Comparison of ENCODE assay signal across 8 cellular contexts in genomic region chr5:1110930-1111726, GRCh38. TPM values are rescaled to one million over a fixed set of nuclear protein-coding genes. Genes with fewer than 3 reads are reported as not detected.
DNase-seq lines count a peak whose midpoint lies in the region; ATAC-seq and TF ChIP-seq lines count a peak whose summit lies in the region.

No MANE protein-coding gene starts in this region.

- TF ChIP-seq CTCF in nephron progenitor cell (IDR thresholded peaks at IDR 0.05) = no peak

- CTCF ChIA-PET in activated CD4-positive, alpha-beta T cell treated with anti-CD3 and anti-CD28 coated beads, Interleukin-2, amount 10 ng/mL, durations not matched to agents 7 days and 5 days (lab: Charles Lee) = no interaction called here

- POLR2A ChIA-PET in activated CD4-positive, alpha-beta T cell treated with anti-CD3 and anti-CD28 coated beads, Interleukin-2, amount 10 ng/mL, durations not matched to agents 7 days and 5 days (lab: Charles Lee) = no interaction called here

- H3K4me1 Mint-ChIP-seq in activated CD4-positive, alpha-beta T cell treated with anti-CD3 and anti-CD28 coated beads, Interleukin-2, amount 10 ng/mL, durations not matched to agents 7 days and 5 days = peaks cover 41% of the 10 kb centered on the region
- H3K4me1 Mint-ChIP-seq in nephron progenitor cell = peaks cover 37% of the 10 kb centered on the region

- DNase-seq in stimulated activated naive CD4-positive, alpha-beta T cell (lab: John Stamatoyannopoulos, UW) = peak in 5 of 6 experiments; percentile 15 to 33 (median 25)
- no peak for DNase-seq in stimulated activated naive CD4-positive, alpha-beta T cell treated with Interleukin-2 at 50 U/mL for 16 hours (lab: John Stamatoyannopoulos, UW)
- DNase-seq in activated CD4-positive, alpha-beta T cell treated with anti-CD3 and anti-CD28 coated beads, Interleukin-2, amount 10 ng/mL, durations not matched to agents 7 days and 5 days = peak; percentile 38
- DNase-seq in nephron progenitor cell = peak; percentile 67
- no peak for DNase-seq in germinal center (ENCODE audit: low spot score)

- H3K9me3 Mint-ChIP-seq in activated CD4-positive, alpha-beta T cell treated with anti-CD3 and anti-CD28 coated beads, Interleukin-2, amount 10 ng/mL, durations not matched to agents 7 days and 5 days = no peaks in the 10 kb centered on the region
- H3K9me3 Mint-ChIP-seq in nephron progenitor cell = no peaks in the 10 kb centered on the region

- H3K27ac Mint-ChIP-seq in activated CD4-positive, alpha-beta T cell treated with anti-CD3 and anti-CD28 coated beads, Interleukin-2, amount 10 ng/mL, durations not matched to agents 7 days and 5 days = peak overlapping the region; percentile 84
- H3K27ac Mint-ChIP-seq in nephron progenitor cell = no peak overlapping the region

- peaks cover 32% of the 10 kb centered on the region for H3K36me3 Mint-ChIP-seq in activated CD4-positive, alpha-beta T cell treated with anti-CD3 and anti-CD28 coated beads, Interleukin-2, amount 10 ng/mL, durations not matched to agents 7 days and 5 days (ENCODE audit: low read depth)
- H3K36me3 Mint-ChIP-seq in nephron progenitor cell (ENCODE audit: low read depth) = no peaks in the 10 kb centered on the region

- H3K27me3 Mint-ChIP-seq in activated CD4-positive, alpha-beta T cell treated with anti-CD3 and anti-CD28 coated beads, Interleukin-2, amount 10 ng/mL, durations not matched to agents 7 days and 5 days = no peaks in the 10 kb centered on the region
- H3K27me3 Mint-ChIP-seq in nephron progenitor cell (ENCODE audit: low read depth, poor library complexity) = peaks cover 11% of the 10 kb centered on the region

- H3K4me3 Mint-ChIP-seq in activated CD4-positive, alpha-beta T cell treated with anti-CD3 and anti-CD28 coated beads, Interleukin-2, amount 10 ng/mL, durations not matched to agents 7 days and 5 days = peak overlapping the region; percentile 88
- peak overlapping the region; percentile 84 for H3K4me3 Mint-ChIP-seq in nephron progenitor cell

- peak; percentile 30 for ATAC-seq in HG03159 (IDR thresholded peaks at IDR 0.05; ENCODE audit: unreplicated experiment)
- ATAC-seq in esophagus mucosa = peak; percentile 19
- ATAC-seq in HG02798 (IDR thresholded peaks at IDR 0.05; ENCODE audit: poor library complexity, unreplicated experiment) = no peak

RNA-seq across cellular contexts. Expression of gene SLC12A7, which starts 0.7 kb away (rescaled TPM):
- total RNA-seq in activated CD4-positive, alpha-beta T cell treated with anti-CD3 and anti-CD28 coated beads, Interleukin-2, amount 10 ng/mL, durations not matched to agents 7 days and 5 days = 100 to 1,000 TPM; 102 to 120 TPM
- 3.0 TPM for total RNA-seq in esophagus mucosa

Comparison
In these comparisons a context has a peak if more than half of its experiments do, and no peak if none do; other contexts are left out.
1. DNase-seq: peak in stimulated activated naive CD4-positive, alpha-beta T cell (5 of 6), activated CD4-positive, alpha-beta T cell treated with anti-CD3 and anti-CD28 coated beads, Interleukin-2, amount 10 ng/mL, durations not matched to agents 7 days and 5 days (single experiment) and nephron progenitor cell (single experiment); none in stimulated activated naive CD4-positive, alpha-beta T cell treated with Interleukin-2 at 50 U/mL for 16 hours (single experiment) and germinal center (single experiment).
2. RNA of gene SLC12A7, which starts 0.7 kb away (total RNA-seq): 102 to 120 TPM in activated CD4-positive, alpha-beta T cell treated with anti-CD3 and anti-CD28 coated beads, Interleukin-2, amount 10 ng/mL, durations not matched to agents 7 days and 5 days; 3.0 TPM in esophagus mucosa (single experiment); every median in the first group is over 10 times any median in the second.